8 cellular contexts compared by ENCODE assay signal in genomic region chr1:160375788-160376524, GRCh38. TPM values are rescaled to one million over a fixed set of nuclear protein-coding genes. Genes with fewer than 3 reads are reported as not detected.
DNase-seq lines count a peak whose midpoint lies in the region; ATAC-seq, FAIRE-seq and TF ChIP-seq lines count a peak whose summit lies in the region.

No MANE protein-coding gene starts in this region.

- H3K4me1 ChIP-seq in mucosa of rectum (ENCODE audit: control insufficient read depth in 2 of 2, insufficient read depth in 2 of 2, low read length in 2 of 2) = peaks cover 7 to 8% of the 10 kb centered on the region in 2 donors

- no peaks in the 10 kb centered on the region for H3K36me3 ChIP-seq in mucosa of rectum (ENCODE audit: control insufficient read depth in 2 of 2, insufficient read depth in 2 of 2, low read length in 2 of 2)

- peak; percentile 65 for FAIRE-seq in GM12892 (lab: Jason Lieb, UNC)

- TF ChIP-seq POLR2A in GM12892 (IDR thresholded peaks at IDR 0.05; ENCODE audit: low read depth, low read length) = no peak

- H3K4me1 Mint-ChIP-seq in IgD-negative memory B cell = peaks cover 8 to 17% (median 12%) of the 10 kb centered on the region in 3 donors
- peaks cover 51% of the 10 kb centered on the region for H3K4me1 Mint-ChIP-seq in brain

- ATAC-seq in GM21528 (IDR thresholded peaks at IDR 0.05; ENCODE audit: low FRiP score, unreplicated experiment) = no peak

- H3K9ac ChIP-seq in mucosa of rectum (ENCODE audit: low read depth in 1 of 2, low read length in 2 of 2) = no peak overlapping the region

- H3K27me3 Mint-ChIP-seq in IgD-negative memory B cell = no peaks in the 10 kb centered on the region
- no peaks in the 10 kb centered on the region for H3K27me3 Mint-ChIP-seq in brain

- H3K4me3 ChIP-seq in mucosa of rectum (ENCODE audit: low read length in 2 of 2) = no peak overlapping the region

- no peaks in the 10 kb centered on the region for H3K9me3 Mint-ChIP-seq in IgD-negative memory B cell
- H3K9me3 Mint-ChIP-seq in brain = no peaks in the 10 kb centered on the region

- H3K4me3 Mint-ChIP-seq in IgD-negative memory B cell = peak overlapping the region in 3 of 4 donors; percentile 44 to 86 (median 72)
- peak overlapping the region; percentile 46 to 63 (median 54) for H3K4me3 Mint-ChIP-seq in brain

- DNase-seq in GM12892 (ENCODE audit: insufficient read length) = no peak
- no peak for DNase-seq in germinal center (ENCODE audit: low spot score)
- DNase-seq in NCI-H774 (lab: John Stamatoyannopoulos, UW) = no peak
- no peak for DNase-seq in HuH-7 (ENCODE audit: low spot score)

- no peaks in the 10 kb centered on the region for H3K27me3 ChIP-seq in mucosa of rectum (ENCODE audit: control insufficient read depth in 2 of 2, insufficient read depth in 2 of 2, low read length in 2 of 2)

- H3K36me3 Mint-ChIP-seq in IgD-negative memory B cell = no peaks in the 10 kb centered on the region
- H3K36me3 Mint-ChIP-seq in brain = no peaks in the 10 kb centered on the region

- H3K9me3 ChIP-seq in mucosa of rectum (ENCODE audit: control insufficient read depth in 2 of 2, low read length in 2 of 2) = no peaks in the 10 kb centered on the region

- peak overlapping the region; percentile 4 to 25 for H3K27ac ChIP-seq in mucosa of rectum (ENCODE audit: low read depth in 2 of 2, low read length in 2 of 2)

- H3K27ac Mint-ChIP-seq in IgD-negative memory B cell (peak overlapping the region in 1 of 3 donors; percentile 55), brain (peak overlapping the region; percentile 86 to 96 (median 95))

- no peak for TF ChIP-seq CTCF in brain (conservative IDR thresholded peaks at IDR 0.05)

RNA-seq across cellular contexts. Expression of gene NHLH1, which starts 9.1 kb away (rescaled TPM):
- polyA plus RNA-seq in GM12892 (2012; ENCODE audit: missing spikeins) = 1.1 TPM
- polyA plus RNA-seq in IgD-negative memory B cell = not detected
- 1.0 TPM for polyA plus RNA-seq in brain (ENCODE audit: insufficient read depth, low read depth, low replicate concordance)

RNA-seq across cellular contexts. Expression of gene VANGL2, which starts 24.4 kb away (rescaled TPM):
- 0.47 TPM for polyA plus RNA-seq in GM12892 (2012; ENCODE audit: missing spikeins)
- polyA plus RNA-seq in IgD-negative memory B cell = not detected
- 45.5 TPM for polyA plus RNA-seq in brain (ENCODE audit: insufficient read depth, low read depth, low replicate concordance)

RNA-seq across cellular contexts. Expression of gene NCSTN, which starts 32.8 kb away (rescaled TPM):
- 46.0 TPM for polyA plus RNA-seq in GM12892 (2012; ENCODE audit: missing spikeins)
- polyA plus RNA-seq in IgD-negative memory B cell = 66.0 TPM
- 103 TPM for polyA plus RNA-seq in brain (ENCODE audit: insufficient read depth, low read depth, low replicate concordance)

RNA-seq across cellular contexts. Expression of gene COPA, which starts 32.9 kb away (rescaled TPM):
- 81.7 TPM for polyA plus RNA-seq in GM12892 (2012; ENCODE audit: missing spikeins)
- polyA plus RNA-seq in IgD-negative memory B cell = 90.2 TPM
- polyA plus RNA-seq in brain (ENCODE audit: insufficient read depth, low read depth, low replicate concordance) = 173 TPM

Comparison
In these comparisons a context has a peak if more than half of its experiments do, and no peak if none do; other contexts are left out.
1. RNA of gene VANGL2, which starts 24.4 kb away (polyA plus RNA-seq): 45.5 TPM in brain (single experiment); not detected in IgD-negative memory B cell (single experiment); every median in the first group is over 10 times any median in the second.